7 cellular contexts compared by ENCODE assay signal in the genomic region with DNA sequence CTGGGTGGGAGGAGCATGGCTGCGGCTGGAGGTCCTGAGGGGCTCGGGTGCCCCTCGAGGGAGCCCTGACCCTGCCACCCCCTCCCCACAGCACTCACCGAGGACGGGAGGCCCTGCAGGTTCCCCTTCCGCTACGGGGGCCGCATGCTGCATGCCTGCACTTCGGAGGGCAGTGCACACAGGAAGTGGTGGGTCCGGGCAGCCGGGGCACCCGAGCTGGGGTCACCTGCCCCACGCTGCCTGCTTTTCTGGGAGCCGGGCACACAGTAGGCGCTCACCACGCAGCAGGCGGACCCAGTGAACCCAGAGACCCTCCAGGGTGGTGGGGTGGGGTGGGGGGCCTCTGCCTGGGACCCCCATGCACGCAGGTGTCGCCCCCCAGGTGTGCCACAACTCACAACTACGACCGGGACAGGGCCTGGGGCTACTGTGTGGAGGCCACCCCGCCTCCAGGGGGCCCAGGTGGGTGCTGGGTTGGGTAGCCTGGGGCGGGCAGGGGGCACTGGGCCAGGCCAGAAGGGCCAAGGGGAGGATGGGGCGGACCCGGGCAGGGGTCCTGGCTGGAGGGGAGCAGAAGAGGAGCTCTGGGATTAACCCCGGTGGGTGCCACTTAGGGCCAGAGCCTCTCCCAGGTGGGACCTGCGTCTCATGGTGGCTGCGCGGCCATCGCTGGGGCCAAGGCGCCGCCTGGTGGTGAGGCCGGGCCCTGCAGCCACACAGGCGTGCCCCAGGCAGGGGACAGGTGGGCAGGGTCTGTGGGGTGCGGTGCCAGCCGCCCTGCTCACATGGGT. TPM values are rescaled to one million over a fixed set of nuclear protein-coding genes. Genes with fewer than 3 reads are reported as not detected.
DNase-seq lines count a peak whose midpoint lies in the region; ATAC-seq and TF ChIP-seq lines count a peak whose summit lies in the region.

No MANE protein-coding gene starts in this region.

- TF ChIP-seq CTCF in GM12865 (IDR thresholded peaks at IDR 0.05; ENCODE audit: insufficient read depth, low read depth, low read length, missing control alignments) (peak; percentile 98), SU-DHL-6 (IDR thresholded peaks at IDR 0.05; ENCODE audit: insufficient read depth, low read length, poor library complexity, severe bottlenecking) (peak; percentile 90), hepatocyte (IDR thresholded peaks at IDR 0.05; ENCODE audit: poor library complexity) (peak; percentile 91)

- H3K4me3 Mint-ChIP-seq in activated naive CD8-positive, alpha-beta T cell treated with anti-CD3 and anti-CD28 coated beads for 36 hours: no peak overlapping the region

- H3K4me1 ChIP-seq in hepatocyte (ENCODE audit: insufficient read depth): no peaks in the 10 kb centered on the region

- no peaks in the 10 kb centered on the region for H3K27me3 Mint-ChIP-seq in activated naive CD8-positive, alpha-beta T cell treated with anti-CD3 and anti-CD28 coated beads for 36 hours

- H2AFZ ChIP-seq in SU-DHL-6 (ENCODE audit: low read depth, low read length, severe bottlenecking) (no peak overlapping the region), hepatocyte (no peak overlapping the region)

- no peaks in the 10 kb centered on the region for H3K9me3 ChIP-seq in SU-DHL-6 (ENCODE audit: insufficient read depth, low read length)
- no peaks in the 10 kb centered on the region for H3K9me3 ChIP-seq in hepatocyte (ENCODE audit: low read depth)

- H3K36me3 ChIP-seq in SU-DHL-6 (ENCODE audit: low read length) (no peaks in the 10 kb centered on the region), hepatocyte (replicated peaks; ENCODE audit: insufficient read depth, low read depth) (no peaks in the 10 kb centered on the region)

- DNase-seq in GM12865 (ENCODE audit: low read depth) (peak; percentile 70), hepatocyte (ENCODE audit: low spot score) (peak; percentile 64)
- DNase-seq in activated naive CD8-positive, alpha-beta T cell treated with anti-CD3 and anti-CD28 coated beads for 36 hours: peak; percentile 73
- DNase-seq in stimulated activated CD4-positive, alpha-beta T cell treated with anti-CD3 and anti-CD28 coated beads, Interleukin-2, amount 100 ng/mL, for 4 hours (ENCODE audit: low read depth): peak; percentile 29

- H3K27me3 ChIP-seq in SU-DHL-6 (ENCODE audit: low read length) (no peaks in the 10 kb centered on the region), hepatocyte (no peaks in the 10 kb centered on the region)

- no peaks in the 10 kb centered on the region for H3K9me3 Mint-ChIP-seq in activated naive CD8-positive, alpha-beta T cell treated with anti-CD3 and anti-CD28 coated beads for 36 hours

- no peaks in the 10 kb centered on the region for H3K9me2 ChIP-seq in SU-DHL-6 (replicated peaks; ENCODE audit: insufficient read depth, low read length)
- H3K9me2 ChIP-seq in hepatocyte (replicated peaks; ENCODE audit: insufficient read depth): no peaks in the 10 kb centered on the region

- H3K79me2 ChIP-seq in SU-DHL-6 (ENCODE audit: insufficient read depth, low read length) (no peaks in the 10 kb centered on the region), hepatocyte (no peaks in the 10 kb centered on the region)

- H3K4me1 Mint-ChIP-seq in activated naive CD8-positive, alpha-beta T cell treated with anti-CD3 and anti-CD28 coated beads for 36 hours: no peaks in the 10 kb centered on the region

- WGBS in hepatocyte (ENCODE audit: low lambda C conversion rate, missing lambda C conversion rate): 85% methylated on average over 23 of the region's 36 CpGs

- H3K4me3 ChIP-seq in GM12865 (ENCODE audit: low read depth, low read length): no peak overlapping the region
- no peak overlapping the region for H3K4me3 ChIP-seq in SU-DHL-6 (ENCODE audit: insufficient read depth, low read length, poor library complexity, severe bottlenecking)
- no peak overlapping the region for H3K4me3 ChIP-seq in hepatocyte

- H3K27ac ChIP-seq in SU-DHL-6 (ENCODE audit: low read depth, low read length) (no peak overlapping the region), hepatocyte (no peak overlapping the region)

- H3K4me2 ChIP-seq in SU-DHL-6 (ENCODE audit: low read depth, low read length, poor library complexity, severe bottlenecking): no peak overlapping the region
- no peak overlapping the region for H3K4me2 ChIP-seq in hepatocyte

- ATAC-seq in HG03354 (IDR thresholded peaks at IDR 0.05; ENCODE audit: poor library complexity, severe bottlenecking, unreplicated experiment) (peak; percentile 75), HG03175 (IDR thresholded peaks at IDR 0.05; ENCODE audit: unreplicated experiment) (no peak)

- no peak overlapping the region for H3K9ac ChIP-seq in SU-DHL-6 (ENCODE audit: low read length)

- no peaks in the 10 kb centered on the region for H4K20me1 ChIP-seq in SU-DHL-6 (ENCODE audit: low read depth, low read length)
- H4K20me1 ChIP-seq in hepatocyte (ENCODE audit: insufficient read depth, poor library complexity, severe bottlenecking): no peaks in the 10 kb centered on the region

- H3F3A ChIP-seq in SU-DHL-6 (ENCODE audit: insufficient read depth): no peaks in the 10 kb centered on the region

- no peaks in the 10 kb centered on the region for H3K36me3 Mint-ChIP-seq in activated naive CD8-positive, alpha-beta T cell treated with anti-CD3 and anti-CD28 coated beads for 36 hours

- no peak overlapping the region for H3K27ac Mint-ChIP-seq in activated naive CD8-positive, alpha-beta T cell treated with anti-CD3 and anti-CD28 coated beads for 36 hours

RNA-seq across cellular contexts. Expression of a gene that starts 1.4 kb away (rescaled TPM):
- not detected for total RNA-seq in activated naive CD8-positive, alpha-beta T cell treated with anti-CD3 and anti-CD28 coated beads for 36 hours
- total RNA-seq in hepatocyte: 0.32 and 0.87 TPM in 2 replicates
- 1.7 and 1.8 TPM in 2 replicates for polyA plus RNA-seq in hepatocyte

RNA-seq across cellular contexts. Expression of a gene that starts 20.0 kb away (rescaled TPM):
- not detected for total RNA-seq in activated naive CD8-positive, alpha-beta T cell treated with anti-CD3 and anti-CD28 coated beads for 36 hours
- total RNA-seq in hepatocyte: 0.23 TPM in 1 of 2 replicates, not detected in the other
- 1.1 and 1.8 TPM in 2 replicates for polyA plus RNA-seq in hepatocyte
